16 cellular contexts compared by ENCODE assay signal in genomic region chr18:40017026-40017425, GRCh38.
"Had no signal": no experiment of that assay in that cellular context is flagged by ENCODE, and none has a peak within 500 bp of the region (broad histone marks: within the 10 kb centered on the region; RNA-seq: fewer than 3 reads in every experiment).

No MANE protein-coding gene starts in this region.

- H3K27me3 Mint-ChIP-seq: effector memory CD8-positive, alpha-beta T cell; natural killer cell treated with Interleukin-12 subunit alpha and Interleukin-12 subunit beta and Interleukin-15 and Interleukin-18, amount 100 ng/mL, for 72 hours; stimulated activated naive B cell treated with anti-CD40 and anti-IgM and Interleukin-4, amounts not matched to agents 10 μg/mL and 1 μg/mL and 100 μg/mL, for 72 hours; stimulated activated naive CD8-positive, alpha-beta T cell treated with anti-CD3 and anti-CD28 coated beads, Interleukin-15, Interleukin-2, amounts not matched to agents 100 ng/mL and 50 ng/mL, for 24 hours had no signal

- H3K36me3 Mint-ChIP-seq: natural killer cell treated with Interleukin-12 subunit alpha and Interleukin-12 subunit beta and Interleukin-15 and Interleukin-18, amount 100 ng/mL, for 72 hours; stimulated activated naive B cell treated with anti-CD40 and anti-IgM and Interleukin-4, amounts not matched to agents 10 μg/mL and 1 μg/mL and 100 μg/mL, for 72 hours had no signal

- H3K27ac Mint-ChIP-seq: effector memory CD8-positive, alpha-beta T cell; natural killer cell treated with Interleukin-12 subunit alpha and Interleukin-12 subunit beta and Interleukin-15 and Interleukin-18, amount 100 ng/mL, for 72 hours; stimulated activated naive B cell treated with anti-CD40 and anti-IgM and Interleukin-4, amounts not matched to agents 10 μg/mL and 1 μg/mL and 100 μg/mL, for 72 hours; stimulated activated naive CD8-positive, alpha-beta T cell treated with anti-CD3 and anti-CD28 coated beads, Interleukin-15, Interleukin-2, amounts not matched to agents 100 ng/mL and 50 ng/mL, for 24 hours had no signal

- H3K4me1 Mint-ChIP-seq: stimulated activated naive B cell treated with anti-CD40 and anti-IgM and Interleukin-4, amounts not matched to agents 10 μg/mL and 1 μg/mL and 100 μg/mL, for 72 hours had no signal

- H3K4me3 Mint-ChIP-seq: effector memory CD8-positive, alpha-beta T cell; natural killer cell treated with Interleukin-12 subunit alpha and Interleukin-12 subunit beta and Interleukin-15 and Interleukin-18, amount 100 ng/mL, for 72 hours; stimulated activated naive B cell treated with anti-CD40 and anti-IgM and Interleukin-4, amounts not matched to agents 10 μg/mL and 1 μg/mL and 100 μg/mL, for 72 hours; stimulated activated naive CD8-positive, alpha-beta T cell treated with anti-CD3 and anti-CD28 coated beads, Interleukin-15, Interleukin-2, amounts not matched to agents 100 ng/mL and 50 ng/mL, for 24 hours had no signal

- ATAC-seq: effector memory CD8-positive, alpha-beta T cell; heart left ventricle; left lobe of liver; natural killer cell treated with Interleukin-12 subunit alpha and Interleukin-12 subunit beta and Interleukin-15 and Interleukin-18, amount 100 ng/mL, for 72 hours; right lobe of liver; stimulated activated naive B cell treated with anti-CD40 and anti-IgM and Interleukin-4, amounts not matched to agents 10 μg/mL and 1 μg/mL and 100 μg/mL, for 72 hours; upper lobe of right lung had no signal

- DNase-seq: effector memory CD8-positive, alpha-beta T cell; heart left ventricle; kidney; mammary epithelial cell; occipital lobe; ovary; right lobe of liver; small intestine; stimulated activated CD4-positive, alpha-beta T cell treated with anti-CD3 and anti-CD28 coated beads, Interleukin-15, amount 100 ng/mL, for 24 hours; stimulated activated CD4-positive, alpha-beta T cell treated with anti-CD3 and anti-CD28 coated beads, Interleukin-2, amount 100 ng/mL, for 48 hours; stimulated activated naive B cell treated with anti-CD40 and anti-IgM and Interleukin-4, amounts not matched to agents 10 μg/mL and 1 μg/mL and 100 μg/mL, for 72 hours; upper lobe of right lung; uterus had no signal
